Comparison of ENCODE assay signal across 3 cellular contexts in genomic region chr10:125909491-125909890, GRCh38. TPM values are rescaled to one million over a fixed set of nuclear protein-coding genes. Genes with fewer than 3 reads are reported as not detected.
"Had no signal": no experiment of that assay in that cellular context is flagged by ENCODE, and none has a peak within 500 bp of the region (broad histone marks: within the 10 kb centered on the region; RNA-seq: fewer than 3 reads in every experiment).

No MANE protein-coding gene starts in this region.

RNA-seq across cellular contexts. Expression of gene FANK1, which starts 13.1 kb away (rescaled TPM):
- total RNA-seq: left lobe of liver had no signal
- polyA plus RNA-seq: immature natural killer cell, liver had no signal
